Comparison of ENCODE assay signal across 2 cellular contexts in the genomic region with DNA sequence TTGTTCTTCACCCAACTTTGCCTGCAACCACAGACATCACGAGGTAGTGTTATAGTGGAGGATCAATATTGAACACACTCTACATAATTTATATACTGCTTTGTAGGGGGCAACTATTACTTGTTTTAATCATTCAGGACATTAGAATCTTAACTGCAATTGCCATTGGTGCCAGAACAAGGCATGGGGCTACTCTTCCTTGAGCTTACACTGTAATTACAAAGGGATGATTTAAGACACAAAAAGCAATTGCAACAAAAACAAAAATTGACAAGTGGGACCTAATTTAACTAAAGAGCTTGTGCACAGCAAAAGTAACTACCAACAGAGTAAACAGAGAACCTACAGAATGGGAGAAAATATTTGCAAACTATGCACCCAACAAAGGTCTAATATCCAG.
TF ChIP-seq lines count a peak whose summit lies in the region.

No MANE protein-coding gene starts in this region.

TF ChIP-seq in GM12878, 131 proteins besides CTCF, POLR2A, EP300 and RAD21:
- peak; percentile 67; the same call in 1 of the 2 replicates for TF ChIP-seq MXI1 (IDR thresholded peaks at IDR 0.05; ENCODE audit: low read depth, low read length)
- TF ChIP-seq NFYA (IDR thresholded peaks at IDR 0.05; ENCODE audit: borderline replicate concordance, low read depth, low read length), result no peak
- TF ChIP-seq NFIC (IDR thresholded peaks at IDR 0.05; ENCODE audit: low read depth, low read length), result no peak

TF ChIP-seq in endothelial cell of umbilical vein, 7 proteins besides CTCF, POLR2A, EP300 and RAD21:
- peak; percentile 86 for TF ChIP-seq GATA2 (IDR thresholded peaks at IDR 0.05; ENCODE audit: insufficient read depth, insufficient read length, low read depth, low read length)
- no peak for TF ChIP-seq MAX (IDR thresholded peaks at IDR 0.05; ENCODE audit: insufficient read depth, insufficient read length)
TF ChIP-seq in endothelial cell of umbilical vein: peak in this region for 1.
